ENCODE assay signal across 8 cellular contexts in genomic region chr2:136381722-136382633, GRCh38.
DNase-seq lines count a peak whose midpoint lies in the region; ATAC-seq, FAIRE-seq and TF ChIP-seq lines count a peak whose summit lies in the region.

No MANE protein-coding gene starts in this region.

- BruUV-seq in GM12878 (replicated peaks; lab: Mats Ljungman, UMichigan) = TSS peak; percentile 98

- SMC1A ChIA-PET in GM12878 (lab: Charles Lee; ENCODE audit: uncharacterized antibody, unreplicated experiment) = interaction anchor here (0.5 to 13.2 kb wide), 49 partner anchors 8 to 682 kb away, joined by 3 to 348 read pairs (median 5); no protein-coding TSS in a partner anchor

- intact Hi-C loops in GM12878 (cut with micrococcal nuclease; ENCODE audit: unreplicated experiment) = loop anchor here (1.0 to 2.0 kb wide), 4 partner anchors 55 to 561 kb away; partner anchors contain the start of gene DARS1
- intact Hi-C loops in testis (cut with DNase I; ENCODE audit: low total_unique reads) = loop anchor here (10.0 kb wide), 1 partner anchor 467 kb away; no protein-coding TSS in a partner anchor

- CTCF ChIA-PET in GM12878 (lab: Yijun Ruan, JAX) = interaction anchor here (0.6 to 13.1 kb wide), 22 partner anchors 97 to 586 kb away, joined by 3 to 378 read pairs (median 4); partner anchors contain the start of gene DARS1

- peak overlapping the region; percentile 43 for H2AFZ ChIP-seq in GM12878 (ENCODE audit: control insufficient read depth, low read depth, low read length)

- H3K9ac ChIP-seq in GM12878 (ENCODE audit: control insufficient read depth, insufficient read depth, low read length) = peak overlapping the region; percentile 1; the same call in 1 of the 2 replicates

- H3K4me3 ChIP-seq in GM12878 = no peak overlapping the region
- no peak overlapping the region for H3K4me3 ChIP-seq in testis

- no peaks in the 10 kb centered on the region for H3K9me3 ChIP-seq in GM12878 (replicated peaks; ENCODE audit: control insufficient read depth, insufficient read depth, low read length)
- H3K9me3 ChIP-seq in testis = no peaks in the 10 kb centered on the region

- no peak for TF ChIP-seq RAD21 in GM12878 (IDR thresholded peaks at IDR 0.05; ENCODE audit: insufficient read depth, low read depth, low read length)

- WGBS in GM12878 (ENCODE audit: insufficient coverage, insufficient replicate concordance, low lambda C conversion rate, missing lambda C conversion rate) = 9% methylated on average over 14 of the region's 14 CpGs
- 78 to 81% methylated on average over 14 of the region's 14 CpGs for WGBS in testis, 2 donors

- no peak for TF ChIP-seq CTCF in GM12878 (IDR thresholded peaks at IDR 0.05 in 2 of 3, conservative IDR thresholded peaks at IDR 0.05 in 1 of 3; ENCODE audit: control insufficient read depth in 2 of 3, extremely low read depth in 1 of 3, insufficient read depth in 1 of 3, low read depth in 3 of 3, low read length in 3 of 3)
- TF ChIP-seq CTCF in testis (IDR thresholded peaks at IDR 0.05) = no peak

- TF ChIP-seq EP300 in GM12878 (IDR thresholded peaks at IDR 0.05; ENCODE audit: borderline replicate concordance in 1 of 2, control insufficient read depth in 1 of 2, low read depth in 2 of 2, low read length in 2 of 2) = peak; percentile 96 to 99

- peak; percentile 75 for FAIRE-seq in GM12878 (lab: Jason Lieb, UNC)

- no peaks in the 10 kb centered on the region for H3K79me2 ChIP-seq in GM12878 (ENCODE audit: control insufficient read depth, insufficient read depth, low read length)

- peak in 4 of 5 donors; percentile 21 to 99 (median 36) for DNase-seq in T-helper 1 cell
- DNase-seq in GM12878 (ENCODE audit: low read depth, low spot score) = peak; percentile 85
- peak; percentile 6 to 21 for DNase-seq in stimulated activated CD8-positive, alpha-beta memory T cell treated with anti-CD3 and anti-CD28 coated beads, Interleukin-2, amount 100 ng/mL, for 1 hour (ENCODE audit: low read depth in 2 of 2)
- DNase-seq in NCI-H774 (lab: John Stamatoyannopoulos, UW) = no peak
- no peak for DNase-seq in testis
- DNase-seq in NCI-H82 treated with DMSO at 0.1 percent for 48 hours (lab: John Stamatoyannopoulos, UW; ENCODE audit: unreplicated experiment) = no peak

- H3K27ac ChIP-seq in GM12878 (ENCODE audit: control insufficient read depth, insufficient read depth) = peak overlapping the region; percentile 45
- no peak overlapping the region for H3K27ac ChIP-seq in testis

- ATAC-seq in GM18861 (IDR thresholded peaks at IDR 0.05; ENCODE audit: unreplicated experiment) (peak; percentile 70), HG02973 (IDR thresholded peaks at IDR 0.05; ENCODE audit: unreplicated experiment) (peak; percentile 86), GM12878 (peak; percentile 83)

- H3K4me1 ChIP-seq in GM12878 (ENCODE audit: control insufficient read depth, insufficient read depth, low read length) = peaks cover 31% of the 10 kb centered on the region
- H3K4me1 ChIP-seq in testis = no peaks in the 10 kb centered on the region

- H3K4me2 ChIP-seq in GM12878 (ENCODE audit: control insufficient read depth, insufficient read depth) = peak overlapping the region; percentile 76

- H3K36me3 ChIP-seq in GM12878 (ENCODE audit: control insufficient read depth in 2 of 2, insufficient read depth in 2 of 2, low read length in 1 of 2) (no peaks in the 10 kb centered on the region), testis (ENCODE audit: low read depth, missing control alignments) (no peaks in the 10 kb centered on the region)

- RAD21 ChIA-PET in GM12878 (lab: Charles Lee; ENCODE audit: unreplicated experiment) = interaction anchor here (0.7 to 11.9 kb wide), 38 partner anchors 8 to 851 kb away, joined by 3 to 254 read pairs (median 4); partner anchors contain the start of genes DARS1, R3HDM1 and ZRANB3

- H3K27me3 ChIP-seq in GM12878 (replicated peaks in 1 of 2; ENCODE audit: control insufficient read depth in 2 of 2, insufficient read depth in 2 of 2, low read length in 1 of 2) (no peaks in the 10 kb centered on the region), testis (no peaks in the 10 kb centered on the region)

- no peaks in the 10 kb centered on the region for H4K20me1 ChIP-seq in GM12878 (ENCODE audit: control insufficient read depth, insufficient read depth)

- in situ Hi-C loops in GM12878 (cut with MboI) = loop anchor here (5.0 to 25.0 kb wide), 3 partner anchors 250 to 1395 kb away; no protein-coding TSS in a partner anchor

- TF ChIP-seq POLR2A in GM12878 (IDR thresholded peaks at IDR 0.05; ENCODE audit: low read depth, low read length) = no peak
- no peak for TF ChIP-seq POLR2A in testis (IDR thresholded peaks at IDR 0.05)

- POLR2A ChIA-PET in GM12878 (lab: Charles Lee) = interaction anchor here (0.5 to 2.4 kb wide), 8 partner anchors 128 to 468 kb away, joined by 3 to 8 read pairs (median 5); no protein-coding TSS in a partner anchor

TF ChIP-seq in GM12878, 131 proteins besides CTCF, POLR2A, EP300 and RAD21 (continues in another document):
- TF ChIP-seq SKIL (IDR thresholded peaks at IDR 0.05; ENCODE audit: low read depth, poor library complexity, severe bottlenecking) (peak; percentile 78), NR2C1 (IDR thresholded peaks at IDR 0.05) (no peak), MEF2B (IDR thresholded peaks at IDR 0.05; ENCODE audit: partially characterized antibody, poor library complexity, severe bottlenecking) (peak; percentile 75), STAT3 (IDR thresholded peaks at IDR 0.05; ENCODE audit: low read depth, low read length) (peak; percentile 61; the same call in 1 of the 2 replicates), WRNIP1 (IDR thresholded peaks at IDR 0.05; ENCODE audit: borderline replicate concordance, low read depth, low read length) (no peak), ASH2L (IDR thresholded peaks at IDR 0.05; ENCODE audit: borderline replicate concordance, low read depth) (no peak), E2F8 (IDR thresholded peaks at IDR 0.05; ENCODE audit: low read depth, partially characterized antibody) (peak; percentile 44), EGR1 (IDR thresholded peaks at IDR 0.05; ENCODE audit: borderline replicate concordance in 1 of 2, low read depth in 2 of 2, low read length in 2 of 2) (peak in 1 of 2 experiments; percentile 51; a peak in 1 of 3 replicates), SMARCA5 (IDR thresholded peaks at IDR 0.05) (peak; percentile 91), CHD2 (IDR thresholded peaks at IDR 0.05; ENCODE audit: borderline replicate concordance, low read depth, low read length) (peak; percentile 82; the same call in 1 of the 2 replicates), CEBPB (IDR thresholded peaks at IDR 0.05; ENCODE audit: borderline replicate concordance in 1 of 2, low read depth in 2 of 2, low read length in 2 of 2) (no peak), MXI1 (IDR thresholded peaks at IDR 0.05; ENCODE audit: low read depth, low read length) (0 out of 2 replicates have a peak, but pooled peaks have one; percentile 20), SUZ12 (IDR thresholded peaks at IDR 0.05; ENCODE audit: unreplicated experiment) (no peak), KDM1A (IDR thresholded peaks at IDR 0.05; ENCODE audit: borderline replicate concordance) (no peak), IKZF2 (IDR thresholded peaks at IDR 0.05) (peak; percentile 85 to 90), MEF2A (IDR thresholded peaks at IDR 0.05; ENCODE audit: insufficient read depth, low read depth, low read length) (peak; percentile 43; the same call in 1 of the 2 replicates), SREBF1 (IDR thresholded peaks at IDR 0.05; ENCODE audit: low read length) (no peak), JUNB (IDR thresholded peaks at IDR 0.05) (peak; percentile 81), MTA2 (IDR thresholded peaks at IDR 0.05; ENCODE audit: low read depth) (peak; percentile 88), NRF1 (conservative IDR thresholded peaks at IDR 0.05; ENCODE audit: low read depth, low read length) (no peak), GATAD2B (conservative IDR thresholded peaks at IDR 0.05; ENCODE audit: low read depth) (0 out of 2 replicates have a peak, but pooled peaks have one; percentile 18)

Comparison
In these comparisons a context has a peak if more than half of its experiments do, and no peak if none do; other contexts are left out.
1. DNase-seq: peak in T-helper 1 cell (4 of 5), GM12878 (single experiment) and stimulated activated CD8-positive, alpha-beta memory T cell treated with anti-CD3 and anti-CD28 coated beads, Interleukin-2, amount 100 ng/mL, for 1 hour (2 of 2); none in NCI-H774 (single experiment), testis (single experiment) and NCI-H82 treated with DMSO at 0.1 percent for 48 hours (single experiment).
2. Peak in every context shown above with its lines, with median percentiles within 50 percentile points of each other: ATAC-seq.